8 cellular contexts compared by ENCODE assay signal in genomic region chrX:152831391-152831790, GRCh38. TPM values are rescaled to one million over a fixed set of nuclear protein-coding genes. Genes with fewer than 3 reads are reported as not detected.
DNase-seq lines count a peak whose midpoint lies in the region; ATAC-seq and TF ChIP-seq lines count a peak whose summit lies in the region.

No MANE protein-coding gene starts in this region.

- no peak overlapping the region for H3K23ac ChIP-seq in H9 (ENCODE audit: insufficient read length, low read depth, low read length)

- no CpG with 5 or more reads among the region's 10 CpGs for WGBS in H9 (ENCODE audit: extremely low coverage, insufficient read length, low lambda C conversion rate)

- H3K56ac ChIP-seq in H9 (ENCODE audit: insufficient read length, low read depth, low read length) = no peak overlapping the region

- no peak overlapping the region for H3K4ac ChIP-seq in H9 (ENCODE audit: low read depth, low read length)

- H3K9me3 Mint-ChIP-seq in H9 (peaks cover 75 to 80% of the 10 kb centered on the region in 2 experiments), glutamatergic neuron (ENCODE audit: unreplicated experiment) (peaks cover 2% of the 10 kb centered on the region)

- no peak overlapping the region for H2AFZ ChIP-seq in H9 (ENCODE audit: low read length)

- H3K36me3 ChIP-seq in WERI-Rb-1 = peaks cover 38% of the 10 kb centered on the region

- H2BK20ac ChIP-seq in H9 (ENCODE audit: low read depth, low read length, poor library complexity, severe bottlenecking) = no peak overlapping the region

- no peak for DNase-seq in H9
- no peak for DNase-seq in WERI-Rb-1
- DNase-seq in glutamatergic neuron = no peak
- DNase-seq in mucosa of gallbladder (ENCODE audit: low spot score) = no peak
- no peak for DNase-seq in OCI-M1 (lab: John Stamatoyannopoulos, UW)

- H2BK12ac ChIP-seq in H9 (ENCODE audit: insufficient read length, low read depth, low read length) = no peak overlapping the region

- no peak overlapping the region for H2AK5ac ChIP-seq in H9 (ENCODE audit: insufficient read length, low read length)

- peaks cover 6 to 15% of the 10 kb centered on the region in 2 experiments for H3K4me1 Mint-ChIP-seq in H9
- H3K4me1 Mint-ChIP-seq in glutamatergic neuron (ENCODE audit: low read depth, unreplicated experiment) = peaks cover 1% of the 10 kb centered on the region

- H3K27me3 ChIP-seq in H9 (ENCODE audit: insufficient read depth, low read length) (no peaks in the 10 kb centered on the region), WERI-Rb-1 (ENCODE audit: insufficient read depth, low read depth, severe bottlenecking) (peaks cover 13% of the 10 kb centered on the region)

- H3K4me3 Mint-ChIP-seq in H9 = peak overlapping the region; percentile 94
- peak overlapping the region; percentile 97 for H3K4me3 Mint-ChIP-seq in glutamatergic neuron (ENCODE audit: unreplicated experiment)

- no peak overlapping the region for H4K8ac ChIP-seq in H9 (replicated peaks; ENCODE audit: insufficient read length, low read depth, low read length)

- H3T11ph ChIP-seq in H9 (ENCODE audit: low read length) = no peak overlapping the region

- peak overlapping the region; percentile 68 for H3K4me3 ChIP-seq in WERI-Rb-1 (ENCODE audit: low read depth, low read length)
- H3K4me3 ChIP-seq in skin epidermis = peak overlapping the region; percentile 61 to 71 (median 61)

- no peak overlapping the region for H4K91ac ChIP-seq in H9 (ENCODE audit: insufficient read length, low read depth, low read length)

- H4K5ac ChIP-seq in H9 (ENCODE audit: insufficient read length, low read depth, low read length) = no peak overlapping the region

- H3K23me2 ChIP-seq in H9 (ENCODE audit: insufficient read length, low read depth, low read length, poor library complexity, severe bottlenecking) = peaks cover 7% of the 10 kb centered on the region

- ATAC-seq in GM19328 (IDR thresholded peaks at IDR 0.05; ENCODE audit: unreplicated experiment) (no peak), GM19452 (IDR thresholded peaks at IDR 0.05; ENCODE audit: unreplicated experiment) (no peak)

- H3K14ac ChIP-seq in H9 (ENCODE audit: insufficient read depth, low read length) = no peak overlapping the region

- no peaks in the 10 kb centered on the region for H4K20me1 ChIP-seq in H9 (ENCODE audit: control insufficient read depth, insufficient read depth, insufficient read length)

- TF ChIP-seq CTCF in H9 (conservative IDR thresholded peaks at IDR 0.05) (no peak), WERI-Rb-1 (IDR thresholded peaks at IDR 0.05; ENCODE audit: low read depth, low read length) (no peak), glutamatergic neuron (IDR thresholded peaks at IDR 0.05; ENCODE audit: partially characterized antibody, unreplicated experiment) (no peak)

- H3K27ac ChIP-seq in H9 (ENCODE audit: insufficient read length, low read depth, low read length) (no peak overlapping the region), WERI-Rb-1 (peak overlapping the region; percentile 78), skin epidermis (peak overlapping the region in 19 of 21 experiments; percentile 52 to 86 (median 72))

- no peak overlapping the region for H2BK120ac ChIP-seq in H9 (ENCODE audit: low read depth, low read length, poor library complexity, severe bottlenecking)

- H3K27me3 Mint-ChIP-seq in H9 (ENCODE audit: low read depth) (no peaks in the 10 kb centered on the region; the same call in 1 of the 2 replicates), glutamatergic neuron (ENCODE audit: unreplicated experiment) (peaks cover 2% of the 10 kb centered on the region)

- H3K79me1 ChIP-seq in H9 (ENCODE audit: insufficient read depth, low read depth, low read length, poor library complexity, severe bottlenecking) = no peaks in the 10 kb centered on the region

- peak overlapping the region; percentile 85 for H3K9ac ChIP-seq in H9 (ENCODE audit: extremely low read depth, insufficient read length, low read length)

- H3K27ac Mint-ChIP-seq in H9 = peak overlapping the region; percentile 9 to 96 (median 76); a peak in 6 of 7 replicates
- H3K27ac Mint-ChIP-seq in glutamatergic neuron (ENCODE audit: unreplicated experiment) = peak overlapping the region; percentile 76

- H2BK5ac ChIP-seq in H9 (ENCODE audit: insufficient read length, low read length) = no peak overlapping the region

- H3K79me2 ChIP-seq in H9 (ENCODE audit: insufficient read depth, low read length) = peaks cover 16% of the 10 kb centered on the region; the same call in 1 of the 2 replicates

- H3K18ac ChIP-seq in H9 (ENCODE audit: insufficient read length, low read depth, low read length) = no peak overlapping the region

- H2BK15ac ChIP-seq in H9 (ENCODE audit: low read depth, low read length) = no peak overlapping the region

- H3K36me3 Mint-ChIP-seq in H9 (ENCODE audit: insufficient read depth in 1 of 3, low read depth in 3 of 3) (peaks cover 31 to 44% (median 42%) of the 10 kb centered on the region in 3 experiments), glutamatergic neuron (ENCODE audit: unreplicated experiment) (no peaks in the 10 kb centered on the region)

- H3K4me1 ChIP-seq in H9 (ENCODE audit: insufficient read depth, low read length) = peaks cover 2% of the 10 kb centered on the region; the same call in 1 of the 2 replicates

- H3K4me2 ChIP-seq in H9 (ENCODE audit: insufficient read depth, insufficient read length, low read length) = peak overlapping the region; percentile 87

- peaks cover 47% of the 10 kb centered on the region for H3K9me3 ChIP-seq in H9 (ENCODE audit: control insufficient read depth, low read depth, low read length)
- H3K9me3 ChIP-seq in WERI-Rb-1 (ENCODE audit: severe bottlenecking) = peaks cover under 1% of the 10 kb centered on the region

RNA-seq across cellular contexts. Expression of gene NSDHL, which starts 0.5 kb away (rescaled TPM):
- total RNA-seq in H9 (2021) (31.6 and 32.7 TPM in 2 replicates), glutamatergic neuron (ENCODE audit: unreplicated experiment) (36.1 TPM), mucosa of gallbladder (32.4 TPM)

RNA-seq across cellular contexts. Expression of gene CETN2, which starts 0.8 kb away (rescaled TPM):
- total RNA-seq in H9 (2021) (23.6 and 24.6 TPM in 2 replicates), glutamatergic neuron (ENCODE audit: unreplicated experiment) (23.6 TPM), mucosa of gallbladder (44.3 TPM)
